Comparison of ENCODE assay signal across 7 cellular contexts in the genomic region with DNA sequence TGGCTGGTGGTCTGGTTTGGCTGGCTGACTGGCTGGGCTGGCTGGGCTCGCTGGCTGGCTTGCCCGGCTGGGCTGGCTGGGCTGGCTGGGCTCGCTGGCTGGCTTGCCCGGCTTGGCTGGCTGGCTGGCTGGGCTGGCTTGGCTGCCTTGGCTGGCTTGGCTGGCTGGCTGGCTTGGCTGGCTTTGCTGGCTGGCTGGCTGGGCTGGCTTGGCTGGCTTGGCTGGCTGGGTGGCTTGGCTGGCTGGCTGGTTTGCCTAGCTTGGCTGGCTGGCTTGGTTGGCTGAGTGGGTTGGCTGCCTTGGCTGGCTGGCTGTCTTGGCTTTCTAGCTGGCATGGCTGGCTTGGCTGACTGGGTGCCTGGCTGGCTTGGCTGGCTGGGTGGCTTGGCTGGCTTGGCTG.
DNase-seq lines count a peak whose midpoint lies in the region; ATAC-seq and TF ChIP-seq lines count a peak whose summit lies in the region.
"Not testable (repeated sequence)": the region's sequence is repeated elsewhere in the genome, so short reads cannot be mapped to it uniquely, and the experiment has no call there.

No MANE protein-coding gene starts in this region.

- H3K4me3 ChIP-seq in right lobe of liver; aorta (ENCODE audit: low read length in 2 of 2): not testable (repeated sequence)

- WGBS in right lobe of liver (ENCODE audit: insufficient coverage, low coverage, low lambda C conversion rate, missing lambda C conversion rate): no CpG with 5 or more reads among the region's 4 CpGs
- no CpG with 5 or more reads among the region's 4 CpGs for WGBS in aorta, 2 donors

- not testable (repeated sequence) for H3K27ac ChIP-seq in right lobe of liver; aorta (ENCODE audit: low read depth in 1 of 2, low read length in 2 of 2)

- not testable (repeated sequence) for ATAC-seq in left ventricle myocardium superior; right lobe of liver; stimulated activated naive B cell treated with anti-CD40 and anti-IgM and Interleukin-4, amounts not matched to agents 10 μg/mL and 1 μg/mL and 100 μg/mL, for 72 hours (replicated peaks); aorta (ENCODE audit: low FRiP score)

- not testable (repeated sequence) for H3K4me1 Mint-ChIP-seq in CD14-positive monocyte; osteocyte (ENCODE audit: unreplicated experiment); stimulated activated naive B cell treated with anti-CD40 and anti-IgM and Interleukin-4, amounts not matched to agents 10 μg/mL and 1 μg/mL and 100 μg/mL, for 72 hours

- H3K27me3 Mint-ChIP-seq in CD14-positive monocyte (ENCODE audit: low read depth in 3 of 3); osteocyte (ENCODE audit: unreplicated experiment); stimulated activated naive B cell treated with anti-CD40 and anti-IgM and Interleukin-4, amounts not matched to agents 10 μg/mL and 1 μg/mL and 100 μg/mL, for 72 hours: not testable (repeated sequence)

- not testable (repeated sequence) for H3K36me3 ChIP-seq in right lobe of liver; aorta (ENCODE audit: control insufficient read depth in 1 of 2, insufficient read depth in 2 of 2, low read length in 1 of 2)

- intact Hi-C loops in CD14-positive monocyte (cut with micrococcal nuclease); left ventricle myocardium superior (cut with micrococcal nuclease); right lobe of liver (cut with DNase I); aorta (cut with DNase I): not testable (repeated sequence)

- not testable (repeated sequence) for H3K36me3 Mint-ChIP-seq in CD14-positive monocyte; osteocyte (ENCODE audit: unreplicated experiment); stimulated activated naive B cell treated with anti-CD40 and anti-IgM and Interleukin-4, amounts not matched to agents 10 μg/mL and 1 μg/mL and 100 μg/mL, for 72 hours

- not testable (repeated sequence) for H3K27ac Mint-ChIP-seq in CD14-positive monocyte; osteocyte (ENCODE audit: unreplicated experiment); stimulated activated naive B cell treated with anti-CD40 and anti-IgM and Interleukin-4, amounts not matched to agents 10 μg/mL and 1 μg/mL and 100 μg/mL, for 72 hours

- H3K27me3 ChIP-seq in right lobe of liver; aorta (ENCODE audit: control insufficient read depth in 1 of 2, insufficient read depth in 2 of 2, low read length in 1 of 2): not testable (repeated sequence)

- TF ChIP-seq CTCF in CD14-positive monocyte (IDR thresholded peaks at IDR 0.05); right lobe of liver (IDR thresholded peaks at IDR 0.05); osteocyte (IDR thresholded peaks at IDR 0.05): not testable (repeated sequence)

- not testable (repeated sequence) for TF ChIP-seq POLR2A in right lobe of liver (IDR thresholded peaks at IDR 0.05)

- not testable (repeated sequence) for H3K4me3 Mint-ChIP-seq in CD14-positive monocyte; osteocyte (ENCODE audit: unreplicated experiment); stimulated activated naive B cell treated with anti-CD40 and anti-IgM and Interleukin-4, amounts not matched to agents 10 μg/mL and 1 μg/mL and 100 μg/mL, for 72 hours

- not testable (repeated sequence) for H3K4me1 ChIP-seq in right lobe of liver; aorta (ENCODE audit: control insufficient read depth in 1 of 2, insufficient read depth in 2 of 2, low read length in 2 of 2)

- H3K9me3 ChIP-seq in right lobe of liver; aorta (ENCODE audit: control insufficient read depth, low read length): not testable (repeated sequence)

- DNase-seq in CD14-positive monocyte (ENCODE audit: low spot score) (peak; percentile 45), left ventricle myocardium superior (peak; percentile 2), right lobe of liver (peak in 2 of 3 donors; percentile 34 to 39), osteocyte (ENCODE audit: extremely low spot score, unreplicated experiment) (peak; percentile 85), aorta (peak; percentile 36 to 56)
- DNase-seq in activated T-cell treated with anti-CD3 and anti-CD28 coated beads, Interleukin-2, amount 50 U/mL, for 1 hour: peak; percentile 19
- DNase-seq in stimulated activated naive B cell treated with anti-CD40 and anti-IgM and Interleukin-4, amounts not matched to agents 10 μg/mL and 1 μg/mL and 100 μg/mL, for 72 hours: peak; percentile 0

- H3K9me3 Mint-ChIP-seq in CD14-positive monocyte: peaks cover 4 to 16% (median 15%) of the 10 kb centered on the region in 7 donors
- H3K9me3 Mint-ChIP-seq in osteocyte (ENCODE audit: unreplicated experiment); stimulated activated naive B cell treated with anti-CD40 and anti-IgM and Interleukin-4, amounts not matched to agents 10 μg/mL and 1 μg/mL and 100 μg/mL, for 72 hours: not testable (repeated sequence)

Comparison
In these comparisons a context has a peak if more than half of its experiments do, and no peak if none do; other contexts are left out.
1. DNase-seq: peak in every context shown above with its lines; median percentile 85 in osteocyte; 46 in aorta; 45 in CD14-positive monocyte; 36 in right lobe of liver; 19 in activated T-cell treated with anti-CD3 and anti-CD28 coated beads, Interleukin-2, amount 50 U/mL, for 1 hour; 2 in left ventricle myocardium superior; 0 in stimulated activated naive B cell treated with anti-CD40 and anti-IgM and Interleukin-4, amounts not matched to agents 10 μg/mL and 1 μg/mL and 100 μg/mL, for 72 hours.